16 cellular contexts compared by ENCODE assay signal in genomic region chr6:89970072-89970471, GRCh38.
A peak's percentile ranks its signal among the peaks of the same experiment; 100 is the strongest.
DNase-seq lines count a peak whose midpoint lies in the region; ATAC-seq, FAIRE-seq and TF ChIP-seq lines count a peak whose summit lies in the region.
"Had no signal": no experiment of that assay in that cellular context is flagged by ENCODE, and none has a peak within 500 bp of the region (broad histone marks: within the 10 kb centered on the region; RNA-seq: fewer than 3 reads in every experiment).

No MANE protein-coding gene starts in this region.

- in situ Hi-C loops in GM12878 (cut with MboI) = no loop called here
- in situ Hi-C loops in HepG2 (cut with HindIII; ENCODE audit: extremely low pct_ligation_motif_present, low pct_unique_long_range_greater_than_20kb) = no loop called here

- H3K36me3 ChIP-seq in GM12878 (ENCODE audit: control insufficient read depth in 2 of 2, insufficient read depth in 2 of 2, low read length in 1 of 2) (no peaks in the 10 kb centered on the region), HepG2 (replicated peaks in 1 of 2; ENCODE audit: control insufficient read depth in 1 of 2, insufficient read depth in 2 of 2, low read length in 2 of 2) (no peaks in the 10 kb centered on the region)
- H3K36me3 ChIP-seq: ovary, tibial artery had no signal

- 72% methylated on average over 7 of the region's 7 CpGs for WGBS in GM12878 (ENCODE audit: insufficient coverage, insufficient replicate concordance, low lambda C conversion rate, missing lambda C conversion rate)
- 8% methylated on average over 2 of the region's 7 CpGs for WGBS in HepG2 (ENCODE audit: low lambda C conversion rate)

- BruUV-seq in GM12878 (replicated peaks; lab: Mats Ljungman, UMichigan) = no TSS peak
- no TSS peak for BruUV-seq in HepG2 (replicated peaks; lab: Mats Ljungman, UMichigan)

- POLR2A ChIA-PET in GM12878 (lab: Charles Lee) (no interaction called here), HepG2 (lab: Yijun Ruan, JAX) (no interaction called here)

- H3K9ac ChIP-seq in GM12878 (ENCODE audit: control insufficient read depth, insufficient read depth, low read length) (no peak overlapping the region), HepG2 (ENCODE audit: insufficient read depth, low read depth, low read length) (no peak overlapping the region)

- TF ChIP-seq EP300 in GM12878 (IDR thresholded peaks at IDR 0.05; ENCODE audit: borderline replicate concordance in 1 of 2, control insufficient read depth in 1 of 2, low read depth in 2 of 2, low read length in 2 of 2) = no peak
- no peak for TF ChIP-seq EP300 in HepG2 (IDR thresholded peaks at IDR 0.05; ENCODE audit: low read depth in 2 of 2, low read length in 2 of 2)
- TF ChIP-seq EP300 in HepG2 (CRISPR knock-in tag; IDR thresholded peaks at IDR 0.05; ENCODE audit: borderline replicate concordance) = no peak

- TF ChIP-seq POLR2A in GM12878 (IDR thresholded peaks at IDR 0.05; ENCODE audit: low read depth, low read length) = no peak
- no peak for TF ChIP-seq POLR2A in HepG2 (IDR thresholded peaks at IDR 0.05; ENCODE audit: insufficient read depth in 1 of 2, low read depth in 2 of 2, low read length in 2 of 2)

- peaks cover 11% of the 10 kb centered on the region for H3K36me3 Mint-ChIP-seq in nephron progenitor cell (ENCODE audit: low read depth)
- H3K36me3 Mint-ChIP-seq in activated T-cell treated with anti-CD3 and anti-CD28 coated beads, Interleukin-2, amount 50 U/mL, for 4 hours (ENCODE audit: insufficient read depth) = peaks cover 38% of the 10 kb centered on the region

- H4K20me1 ChIP-seq in GM12878 (ENCODE audit: control insufficient read depth, insufficient read depth) (no peaks in the 10 kb centered on the region), HepG2 (ENCODE audit: insufficient read depth, low read length) (no peaks in the 10 kb centered on the region)

- H3K27ac ChIP-seq in GM12878 (ENCODE audit: control insufficient read depth, insufficient read depth) (no peak overlapping the region), HepG2 (ENCODE audit: extremely low read length, insufficient read depth, low read length) (no peak overlapping the region)
- H3K27ac ChIP-seq: 22Rv1, C4-2B, ovary, tibial artery had no signal

- ATAC-seq in GM12878 = peak; percentile 39; the same call in 2 of the 3 replicates
- ATAC-seq in HepG2 = peak; percentile 49; the same call in 1 of the 3 replicates
- no peak for ATAC-seq in activated T-cell treated with anti-CD3 and anti-CD28 coated beads, Interleukin-2, amount 50 U/mL, for 4 hours
- ATAC-seq: activated CD4-positive, alpha-beta T cell treated with anti-CD3 and anti-CD28 coated beads for 36 hours had no signal

- no peak overlapping the region for H3K4me3 Mint-ChIP-seq in nephron progenitor cell
- H3K4me3 Mint-ChIP-seq in activated T-cell treated with anti-CD3 and anti-CD28 coated beads, Interleukin-2, amount 50 U/mL, for 4 hours = no peak overlapping the region
- H3K4me3 Mint-ChIP-seq: activated CD4-positive, alpha-beta T cell treated with anti-CD3 and anti-CD28 coated beads for 36 hours; activated naive CD4-positive, alpha-beta T cell treated with anti-CD3 and anti-CD28 coated beads, Interleukin-2, amount 10 ng/mL, durations not matched to agents 7 days and 5 days had no signal

- H3K27me3 ChIP-seq in GM12878 (replicated peaks in 1 of 2; ENCODE audit: control insufficient read depth in 2 of 2, insufficient read depth in 2 of 2, low read length in 1 of 2) (peaks cover 0 to 1% of the 10 kb centered on the region in 2 experiments), HepG2 (ENCODE audit: control insufficient read depth in 1 of 2, insufficient read depth in 2 of 2, low read length in 2 of 2) (peaks cover 2 to 23% of the 10 kb centered on the region in 2 experiments; a peak in 3 of 5 replicates)
- H3K27me3 ChIP-seq: ovary, tibial artery had no signal

- no peaks in the 10 kb centered on the region for H3K79me2 ChIP-seq in GM12878 (ENCODE audit: control insufficient read depth, insufficient read depth, low read length)
- H3K79me2 ChIP-seq in HepG2 (ENCODE audit: insufficient read depth, low read length) = no peaks in the 10 kb centered on the region

- DNase-seq in DMS53 (lab: John Stamatoyannopoulos, UW) = peak; percentile 11
- DNase-seq in DMS53 treated with DMSO at 0.1 percent for 48 hours (lab: John Stamatoyannopoulos, UW; ENCODE audit: unreplicated experiment) = no peak
- DNase-seq in NCI-H1694 (lab: John Stamatoyannopoulos, UW) = peak; percentile 43
- DNase-seq in GM12878 (ENCODE audit: low read depth, low spot score) = no peak
- no peak for DNase-seq in HepG2 (ENCODE audit: low spot score)
- no peak for DNase-seq in nephron progenitor cell
- no peak for DNase-seq in activated T-cell treated with anti-CD3 and anti-CD28 coated beads, Interleukin-2, amount 50 U/mL, for 4 hours
- no peak for DNase-seq in GM03348 (ENCODE audit: low spot score)
- DNase-seq: activated CD4-positive, alpha-beta T cell treated with anti-CD3 and anti-CD28 coated beads for 36 hours; activated CD8-positive, alpha-beta memory T cell treated with anti-CD3 and anti-CD28 coated beads, Interleukin-2, amount 50 U/mL, for 48 hours; activated naive CD4-positive, alpha-beta T cell treated with anti-CD3 and anti-CD28 coated beads, Interleukin-2, amount 10 ng/mL, durations not matched to agents 7 days and 5 days; tibial artery had no signal

- H3K9me3 Mint-ChIP-seq in nephron progenitor cell = no peaks in the 10 kb centered on the region
- no peaks in the 10 kb centered on the region for H3K9me3 Mint-ChIP-seq in activated T-cell treated with anti-CD3 and anti-CD28 coated beads, Interleukin-2, amount 50 U/mL, for 4 hours
- H3K9me3 Mint-ChIP-seq: activated naive CD4-positive, alpha-beta T cell treated with anti-CD3 and anti-CD28 coated beads, Interleukin-2, amount 10 ng/mL, durations not matched to agents 7 days and 5 days had no signal

- no peak overlapping the region for H2AFZ ChIP-seq in GM12878 (ENCODE audit: control insufficient read depth, low read depth, low read length)
- no peak overlapping the region for H2AFZ ChIP-seq in HepG2 (ENCODE audit: low read length)

- CTCF ChIA-PET in GM12878 (lab: Yijun Ruan, JAX) (interaction anchor here (1.0 to 2.2 kb wide), 2 partner anchors 29 to 509 kb away, joined by 3 to 6 read pairs; no protein-coding TSS in a partner anchor), HepG2 (lab: Yijun Ruan, JAX; ENCODE audit: low intra/inter-chr PET ratio, low total read pairs) (interaction anchor here (2.0 kb wide), 1 partner anchor 509 kb away, joined by 8 read pairs; no protein-coding TSS in a partner anchor)

- no peak overlapping the region for H3K27ac Mint-ChIP-seq in nephron progenitor cell
- H3K27ac Mint-ChIP-seq: activated CD4-positive, alpha-beta T cell treated with anti-CD3 and anti-CD28 coated beads for 36 hours; activated naive CD4-positive, alpha-beta T cell treated with anti-CD3 and anti-CD28 coated beads, Interleukin-2, amount 10 ng/mL, durations not matched to agents 7 days and 5 days had no signal

- TF ChIP-seq RAD21 in GM12878 (IDR thresholded peaks at IDR 0.05; ENCODE audit: insufficient read depth, low read depth, low read length) (no peak), HepG2 (CRISPR knock-in tag; IDR thresholded peaks at IDR 0.05) (no peak)

- H3K27me3 Mint-ChIP-seq in nephron progenitor cell (ENCODE audit: low read depth, poor library complexity) = peaks cover 3% of the 10 kb centered on the region
- H3K27me3 Mint-ChIP-seq in activated T-cell treated with anti-CD3 and anti-CD28 coated beads, Interleukin-2, amount 50 U/mL, for 4 hours (ENCODE audit: low read depth) = no peaks in the 10 kb centered on the region
- H3K27me3 Mint-ChIP-seq: activated CD4-positive, alpha-beta T cell treated with anti-CD3 and anti-CD28 coated beads for 36 hours; activated naive CD4-positive, alpha-beta T cell treated with anti-CD3 and anti-CD28 coated beads, Interleukin-2, amount 10 ng/mL, durations not matched to agents 7 days and 5 days had no signal

- no peaks in the 10 kb centered on the region for H3K4me1 ChIP-seq in GM12878 (ENCODE audit: control insufficient read depth, insufficient read depth, low read length)
- H3K4me1 ChIP-seq in HepG2 (ENCODE audit: insufficient read depth, low read length) = no peaks in the 10 kb centered on the region
- H3K4me1 ChIP-seq: tibial artery had no signal

- peaks cover 12% of the 10 kb centered on the region for H3K4me1 Mint-ChIP-seq in nephron progenitor cell
- H3K4me1 Mint-ChIP-seq in activated T-cell treated with anti-CD3 and anti-CD28 coated beads, Interleukin-2, amount 50 U/mL, for 4 hours (ENCODE audit: low read depth) = peaks cover 29% of the 10 kb centered on the region

- H3K4me2 ChIP-seq in GM12878 (ENCODE audit: control insufficient read depth, insufficient read depth) (no peak overlapping the region), HepG2 (ENCODE audit: low read depth, low read length) (no peak overlapping the region)
- H3K4me2 ChIP-seq: smooth muscle cell had no signal

- RAD21 ChIA-PET in GM12878 (lab: Charles Lee; ENCODE audit: unreplicated experiment) = no interaction called here

- H3K9me3 ChIP-seq in GM12878 (replicated peaks; ENCODE audit: control insufficient read depth, insufficient read depth, low read length) (no peaks in the 10 kb centered on the region), HepG2 (ENCODE audit: low read length) (no peaks in the 10 kb centered on the region)
- H3K9me3 ChIP-seq: ovary, tibial artery had no signal

- SMC1A ChIA-PET in GM12878 (lab: Charles Lee; ENCODE audit: uncharacterized antibody, unreplicated experiment) = interaction anchor here (1.2 kb wide), 1 partner anchor 423 kb away, joined by 3 read pairs; no protein-coding TSS in a partner anchor

- TF ChIP-seq CTCF in GM12878 (IDR thresholded peaks at IDR 0.05 in 2 of 3, conservative IDR thresholded peaks at IDR 0.05 in 1 of 3; ENCODE audit: control insufficient read depth in 2 of 3, extremely low read depth in 1 of 3, insufficient read depth in 1 of 3, low read depth in 3 of 3, low read length in 3 of 3) = no peak
- TF ChIP-seq CTCF in HepG2 (CRISPR knock-in tag; IDR thresholded peaks at IDR 0.05) = no peak
- TF ChIP-seq CTCF in nephron progenitor cell (IDR thresholded peaks at IDR 0.05) = no peak

- no peak overlapping the region for H3K4me3 ChIP-seq in GM12878
- no peak overlapping the region for H3K4me3 ChIP-seq in HepG2 (replicated peaks in 1 of 3; ENCODE audit: insufficient read depth in 1 of 3, low read depth in 2 of 3, low read length in 3 of 3)
- H3K4me3 ChIP-seq: ovary, smooth muscle cell, tibial artery had no signal

- intact Hi-C loops in GM12878 (cut with micrococcal nuclease; ENCODE audit: unreplicated experiment) (loop anchor here (1.0 kb wide), 2 partner anchors 423 to 509 kb away; no protein-coding TSS in a partner anchor), HepG2 (cut with micrococcal nuclease; ENCODE audit: unreplicated experiment) (loop anchor here (1.0 to 10.0 kb wide), 3 partner anchors 29 to 423 kb away; no protein-coding TSS in a partner anchor)

- FAIRE-seq in GM12878 (lab: Jason Lieb, UNC) (no peak), HepG2 (lab: Jason Lieb, UNC) (no peak)

TF ChIP-seq in GM12878, 131 proteins besides CTCF, POLR2A, EP300 and RAD21 (continues in another document):
- TF ChIP-seq POU2F2 (IDR thresholded peaks at IDR 0.05; ENCODE audit: borderline replicate concordance, low read depth, low read length) = no peak
- TF ChIP-seq ZNF207 (IDR thresholded peaks at IDR 0.05; ENCODE audit: borderline replicate concordance) = no peak

TF ChIP-seq in HepG2, 621 proteins besides CTCF, POLR2A, EP300 and RAD21 (continues in another document):
- no peak for TF ChIP-seq CBX1 (IDR thresholded peaks at IDR 0.05; ENCODE audit: low read depth)
- TF ChIP-seq THAP11 (CRISPR knock-in tag; IDR thresholded peaks at IDR 0.05) = no peak

Comparison
In these comparisons a context has a peak if more than half of its experiments do, and no peak if none do; other contexts are left out.
1. DNase-seq: peak in DMS53 (single experiment) and NCI-H1694 (single experiment); none in DMS53 treated with DMSO at 0.1 percent for 48 hours (single experiment), GM12878 (single experiment), HepG2 (single experiment), nephron progenitor cell (single experiment), activated T-cell treated with anti-CD3 and anti-CD28 coated beads, Interleukin-2, amount 50 U/mL, for 4 hours (single experiment) and GM03348 (single experiment).
2. ATAC-seq: peak in GM12878 (single experiment) and HepG2 (single experiment); none in activated T-cell treated with anti-CD3 and anti-CD28 coated beads, Interleukin-2, amount 50 U/mL, for 4 hours (0 of 2).